In genomic region chr11:106697058-106697457, GRCh38 we compare ENCODE assay signal across 20 cellular contexts.
A peak's percentile ranks its signal among the peaks of the same experiment; 100 is the strongest.
DNase-seq lines count a peak whose midpoint lies in the region; ATAC-seq and TF ChIP-seq lines count a peak whose summit lies in the region.
"Had no signal": no experiment of that assay in that cellular context is flagged by ENCODE, and none has a peak within 500 bp of the region (broad histone marks: within the 10 kb centered on the region; RNA-seq: fewer than 3 reads in every experiment).

No MANE protein-coding gene starts in this region.

- H3K36me3 ChIP-seq in WERI-Rb-1: no peaks in the 10 kb centered on the region

- H3K27me3 ChIP-seq in WERI-Rb-1 (ENCODE audit: insufficient read depth, low read depth, severe bottlenecking): no peaks in the 10 kb centered on the region

- DNase-seq in GM04503 (ENCODE audit: low read depth) (peak; percentile 50), fibroblast of gingiva (ENCODE audit: low read depth) (peak; percentile 23), retinal pigment epithelial cell (ENCODE audit: low read depth) (peak; percentile 63), NCI-H82 (lab: John Stamatoyannopoulos, UW) (no peak), WERI-Rb-1 (no peak)
- DNase-seq: activated effector memory CD4-positive, alpha-beta T cell treated with anti-CD3 and anti-CD28 coated beads, Interleukin-2, amount 50 U/mL, for 16 hours; CD4-positive, CD25-positive, alpha-beta regulatory T cell; DND-41; effector CD4-positive, alpha-beta T cell; Kasumi-1; kidney; NCI-H1694 treated with DMSO at 0.1 percent for 48 hours; NCI-H510A treated with DMSO at 0.1 percent for 48 hours; OCI-M1; small intestine; stimulated activated naive CD4-positive, alpha-beta T cell had no signal

- no peak overlapping the region for H3K4me3 ChIP-seq in retinal pigment epithelial cell (ENCODE audit: low read length)
- H3K4me3 ChIP-seq in WERI-Rb-1 (ENCODE audit: low read depth, low read length): no peak overlapping the region
- H3K4me3 ChIP-seq: GM12878 had no signal

- H3K27ac ChIP-seq in WERI-Rb-1: no peak overlapping the region

- ATAC-seq in SK-N-SH treated with all-trans-retinoic acid at 6 μM for 48 hours: peak; percentile 79
- ATAC-seq in HG03432 (IDR thresholded peaks at IDR 0.05; ENCODE audit: unreplicated experiment): no peak
- no peak for ATAC-seq in GM18505 (IDR thresholded peaks at IDR 0.05; ENCODE audit: unreplicated experiment)
- ATAC-seq: GM12878 had no signal

- no peaks in the 10 kb centered on the region for H3K9me3 ChIP-seq in WERI-Rb-1 (ENCODE audit: severe bottlenecking)

- no peak for TF ChIP-seq POLR2A in GM18505 (IDR thresholded peaks at IDR 0.05; ENCODE audit: borderline replicate concordance, extremely low read depth, insufficient read depth, insufficient read length)

- no peak for TF ChIP-seq CTCF in retinal pigment epithelial cell (conservative IDR thresholded peaks at IDR 0.05; ENCODE audit: low read depth, low read length)
- TF ChIP-seq CTCF in WERI-Rb-1 (IDR thresholded peaks at IDR 0.05; ENCODE audit: low read depth, low read length): no peak

TF ChIP-seq in SK-N-SH treated with all-trans-retinoic acid at 6 μM for 48 hours, 23 proteins besides CTCF, POLR2A, EP300 and RAD21:
- TF ChIP-seq ESRRG (CRISPR knock-in tag; IDR thresholded peaks at IDR 0.05) (no peak), ZNF565 (CRISPR knock-in tag; conservative IDR thresholded peaks at IDR 0.05; ENCODE audit: low read depth) (no peak), CSRNP3 (CRISPR knock-in tag; IDR thresholded peaks at IDR 0.05) (no peak), SNAI2 (CRISPR knock-in tag; IDR thresholded peaks at IDR 0.05) (no peak), ZNF70 (CRISPR knock-in tag; IDR thresholded peaks at IDR 0.05) (no peak), TSHZ2 (CRISPR knock-in tag; IDR thresholded peaks at IDR 0.05) (no peak), TCF4 (CRISPR knock-in tag; IDR thresholded peaks at IDR 0.05; ENCODE audit: borderline replicate concordance) (no peak), GLIS3 (CRISPR knock-in tag; IDR thresholded peaks at IDR 0.05) (no peak), BACH2 (CRISPR knock-in tag; IDR thresholded peaks at IDR 0.05; ENCODE audit: borderline replicate concordance) (no peak), OSR1 (CRISPR knock-in tag; IDR thresholded peaks at IDR 0.05) (no peak), ISL1 (CRISPR knock-in tag; IDR thresholded peaks at IDR 0.05) (no peak), ZC3H10 (CRISPR knock-in tag; IDR thresholded peaks at IDR 0.05) (no peak), PPARA (CRISPR knock-in tag; IDR thresholded peaks at IDR 0.05; ENCODE audit: borderline replicate concordance) (no peak), POU6F1 (CRISPR knock-in tag; IDR thresholded peaks at IDR 0.05; ENCODE audit: borderline replicate concordance, low read depth) (no peak), PATZ1 (CRISPR knock-in tag; IDR thresholded peaks at IDR 0.05; ENCODE audit: borderline replicate concordance) (no peak), CREB5 (CRISPR knock-in tag; IDR thresholded peaks at IDR 0.05; ENCODE audit: low read depth) (no peak), RARB (CRISPR knock-in tag; IDR thresholded peaks at IDR 0.05) (no peak), TOX (CRISPR knock-in tag; IDR thresholded peaks at IDR 0.05; ENCODE audit: borderline replicate concordance) (no peak)

Comparison
In these comparisons a context has a peak if more than half of its experiments do, and no peak if none do; other contexts are left out.
1. DNase-seq: peak in GM04503 (single experiment), fibroblast of gingiva (single experiment) and retinal pigment epithelial cell (single experiment); none in NCI-H82 (single experiment) and WERI-Rb-1 (single experiment).